In genomic region chr3:185555101-185555501, GRCh38 we compare ENCODE assay signal across 1 cellular context.
TF ChIP-seq lines count a peak whose summit lies in the region.

No MANE protein-coding gene starts in this region.

TF ChIP-seq in K562, 482 proteins besides CTCF, POLR2A, EP300 and RAD21 (continued from another document):
- TF ChIP-seq ZNF449 (CRISPR knock-in tag; IDR thresholded peaks at IDR 0.05) = no peak
- TF ChIP-seq ARID1B (IDR thresholded peaks at IDR 0.05) = peak; percentile 93
- 0 out of 4 replicates have a peak, but pooled peaks of 1 of the 2 experiments have one; percentile 23 for TF ChIP-seq FOXA3 (CRISPR knock-in tag; conservative IDR thresholded peaks at IDR 0.05 in 1 of 2, IDR thresholded peaks at IDR 0.05 in 1 of 2)
- no peak for TF ChIP-seq E2F4 (CRISPR knock-in tag; IDR thresholded peaks at IDR 0.05; ENCODE audit: low read depth)
- TF ChIP-seq UBTF (IDR thresholded peaks at IDR 0.05; ENCODE audit: borderline replicate concordance in 1 of 2, low read depth in 2 of 2, low read length in 2 of 2) = no peak
- TF ChIP-seq PHF8 (IDR thresholded peaks at IDR 0.05; ENCODE audit: borderline replicate concordance, low read length) = no peak
- peak in 1 of 2 experiments; percentile 71; a peak in 1 of 4 replicates for TF ChIP-seq HDAC1 (IDR thresholded peaks at IDR 0.05)
- TF ChIP-seq RCOR1 (IDR thresholded peaks at IDR 0.05; ENCODE audit: borderline replicate concordance in 1 of 2, low read depth in 2 of 2, low read length in 2 of 2) = peak; percentile 55 to 67; a peak in 2 of 4 replicates
- TF ChIP-seq ZNF311 (CRISPR knock-in tag; IDR thresholded peaks at IDR 0.05) = no peak
- peak; percentile 89 for TF ChIP-seq SMARCE1 (IDR thresholded peaks at IDR 0.05)
- TF ChIP-seq ETV6 (IDR thresholded peaks at IDR 0.05; ENCODE audit: borderline replicate concordance in 1 of 2, low read depth in 2 of 2, low read length in 1 of 2) = no peak
- no peak for TF ChIP-seq ETV6 (CRISPR knock-in tag; IDR thresholded peaks at IDR 0.05; ENCODE audit: borderline replicate concordance)
- TF ChIP-seq MAX (CRISPR knock-in tag; IDR thresholded peaks at IDR 0.05) = no peak
- no peak for TF ChIP-seq ZNF512 (tag; IDR thresholded peaks at IDR 0.05)
- TF ChIP-seq HNRNPH1 (optimal IDR thresholded peaks at IDR 0.05; ENCODE audit: low read depth, low read length) = no peak
- peak; percentile 88 for TF ChIP-seq DPF2 (IDR thresholded peaks at IDR 0.05)
- TF ChIP-seq PML (IDR thresholded peaks at IDR 0.05; ENCODE audit: low read length) = peak; percentile 60
TF ChIP-seq in K562: peak in this region for 43.
